8 cellular contexts compared by ENCODE assay signal in genomic region chr2:152335851-152336102, GRCh38. TPM values are rescaled to one million over a fixed set of nuclear protein-coding genes. Genes with fewer than 3 reads are reported as not detected.
DNase-seq lines count a peak whose midpoint lies in the region; ATAC-seq lines count a peak whose summit lies in the region.

No MANE protein-coding gene starts in this region.

- no peaks in the 10 kb centered on the region for H3K36me3 Mint-ChIP-seq in activated naive CD8-positive, alpha-beta T cell treated with anti-CD3 and anti-CD28 coated beads for 36 hours

- H3K9ac ChIP-seq in iPS-15b (ENCODE audit: low read depth, low read length) = peak overlapping the region; percentile 63

- H3K27ac Mint-ChIP-seq in activated naive CD8-positive, alpha-beta T cell treated with anti-CD3 and anti-CD28 coated beads for 36 hours = no peak overlapping the region

- H3K4me1 ChIP-seq in iPS-15b (ENCODE audit: control insufficient read depth, insufficient read depth, low read length) = peaks cover 11% of the 10 kb centered on the region

- peaks cover 4% of the 10 kb centered on the region for H3K27me3 ChIP-seq in iPS-15b (ENCODE audit: control insufficient read depth, insufficient read depth, low read length)

- peak; percentile 13 for ATAC-seq in GM18907 (IDR thresholded peaks at IDR 0.05; ENCODE audit: unreplicated experiment)
- peak; percentile 26 for ATAC-seq in HG03025 (IDR thresholded peaks at IDR 0.05; ENCODE audit: low FRiP score, unreplicated experiment)
- ATAC-seq in GM21367 (IDR thresholded peaks at IDR 0.05; ENCODE audit: unreplicated experiment) = no peak

- H3K9me3 Mint-ChIP-seq in activated naive CD8-positive, alpha-beta T cell treated with anti-CD3 and anti-CD28 coated beads for 36 hours = no peaks in the 10 kb centered on the region

- H3K9me3 ChIP-seq in iPS-15b (ENCODE audit: control insufficient read depth, insufficient read depth, low read length) = no peaks in the 10 kb centered on the region

- H3K4me1 Mint-ChIP-seq in activated naive CD8-positive, alpha-beta T cell treated with anti-CD3 and anti-CD28 coated beads for 36 hours = peaks cover 5% of the 10 kb centered on the region

- H3K27me3 Mint-ChIP-seq in activated naive CD8-positive, alpha-beta T cell treated with anti-CD3 and anti-CD28 coated beads for 36 hours = peaks cover 47% of the 10 kb centered on the region

- H3K4me3 Mint-ChIP-seq in activated naive CD8-positive, alpha-beta T cell treated with anti-CD3 and anti-CD28 coated beads for 36 hours = peak overlapping the region; percentile 60

- H3K4me3 ChIP-seq in iPS-15b (ENCODE audit: low read depth, low read length) = peak overlapping the region; percentile 87

- H3K36me3 ChIP-seq in iPS-15b (ENCODE audit: control insufficient read depth, insufficient read depth, low read length) = no peaks in the 10 kb centered on the region

- peak; percentile 24 for DNase-seq in activated naive CD8-positive, alpha-beta T cell treated with anti-CD3 and anti-CD28 coated beads for 36 hours
- peak; percentile 51 for DNase-seq in stimulated activated CD4-positive, alpha-beta T cell treated with anti-CD3 and anti-CD28 coated beads, Interleukin-15, amount 100 ng/mL, for 24 hours
- no peak for DNase-seq in NOMO-1 treated with dmso at 0.1 percent for 144 hours (lab: John Stamatoyannopoulos, UW; ENCODE audit: unreplicated experiment)
- DNase-seq in NCI-H2107 treated with DMSO at 0.1 percent for 48 hours (lab: John Stamatoyannopoulos, UW; ENCODE audit: unreplicated experiment) = no peak

RNA-seq across cellular contexts. Expression of gene FMNL2, which starts 0.8 kb away (rescaled TPM):
- 1 to 10 TPM in 1 of 2 experiments, under 1 TPM in 1; 0.98 to 1.3 TPM for total RNA-seq in activated naive CD8-positive, alpha-beta T cell treated with anti-CD3 and anti-CD28 coated beads for 36 hours

Comparison
In these comparisons a context has a peak if more than half of its experiments do, and no peak if none do; other contexts are left out.
1. DNase-seq: peak in activated naive CD8-positive, alpha-beta T cell treated with anti-CD3 and anti-CD28 coated beads for 36 hours (single experiment) and stimulated activated CD4-positive, alpha-beta T cell treated with anti-CD3 and anti-CD28 coated beads, Interleukin-15, amount 100 ng/mL, for 24 hours (single experiment); none in NOMO-1 treated with dmso at 0.1 percent for 144 hours (single experiment) and NCI-H2107 treated with DMSO at 0.1 percent for 48 hours (single experiment).